ENCODE assay signal across 17 cellular contexts in genomic region chr20:2390971-2391675, GRCh38. TPM values are rescaled to one million over a fixed set of nuclear protein-coding genes. Genes with fewer than 3 reads are reported as not detected.
"Had no signal": no experiment of that assay in that cellular context is flagged by ENCODE, and none has a peak within 500 bp of the region (broad histone marks: within the 10 kb centered on the region; RNA-seq: fewer than 3 reads in every experiment).

No MANE protein-coding gene starts in this region.

- H3K4me3 Mint-ChIP-seq: activated CD4-positive, alpha-beta T cell treated with anti-CD3 and anti-CD28 coated beads, Interleukin-2, amount 10 ng/mL, durations not matched to agents 7 days and 5 days; activated naive CD4-positive, alpha-beta T cell treated with anti-CD3 and anti-CD28 coated beads, Interleukin-2, amount 10 ng/mL, durations not matched to agents 7 days and 5 days; effector memory CD8-positive, alpha-beta T cell; neural progenitor cell had no signal

- H3K9me3 Mint-ChIP-seq: effector memory CD8-positive, alpha-beta T cell had no signal

- H3K27ac Mint-ChIP-seq: activated CD4-positive, alpha-beta T cell treated with anti-CD3 and anti-CD28 coated beads, Interleukin-2, amount 10 ng/mL, durations not matched to agents 7 days and 5 days; activated naive CD4-positive, alpha-beta T cell treated with anti-CD3 and anti-CD28 coated beads, Interleukin-2, amount 10 ng/mL, durations not matched to agents 7 days and 5 days; activated T-helper 2 cell treated with anti-CD3 and anti-CD28 coated beads, Interferon-gamma antibody, Interleukin-2, Interleukin-4, amounts not matched to agents 10 μg/mL and 5 μg/mL and 100 μg/mL, durations not matched to agents 14 hours and 24 hours and 36 hours; effector memory CD8-positive, alpha-beta T cell had no signal

- H3K36me3 Mint-ChIP-seq: activated naive CD4-positive, alpha-beta T cell treated with anti-CD3 and anti-CD28 coated beads, Interleukin-2, amount 10 ng/mL, durations not matched to agents 7 days and 5 days; neural progenitor cell had no signal

- DNase-seq: activated CD4-positive, alpha-beta T cell treated with anti-CD3 and anti-CD28 coated beads, Interleukin-2, amount 10 ng/mL, durations not matched to agents 7 days and 5 days; activated CD4-positive, CD25-positive, alpha-beta regulatory T cell; activated CD8-positive, alpha-beta memory T cell treated with anti-CD3 and anti-CD28 coated beads for 24 hours; activated naive CD4-positive, alpha-beta T cell treated with anti-CD3 and anti-CD28 coated beads, Interleukin-2, amount 10 ng/mL, durations not matched to agents 7 days and 5 days; caudate nucleus; colonic mucosa; effector memory CD8-positive, alpha-beta T cell; gastrocnemius medialis; left ventricle myocardium superior; ovary; thyroid gland had no signal

RNA-seq across cellular contexts. Expression of gene TGM6, which starts 10.4 kb away (rescaled TPM):
- total RNA-seq: activated CD4-positive, alpha-beta T cell treated with anti-CD3 and anti-CD28 coated beads, Interleukin-2, amount 10 ng/mL, durations not matched to agents 7 days and 5 days; activated T-helper 2 cell treated with anti-CD3 and anti-CD28 coated beads, Interferon-gamma antibody, Interleukin-2, Interleukin-4, amounts not matched to agents 10 μg/mL and 5 μg/mL and 100 μg/mL, durations not matched to agents 14 hours and 24 hours and 36 hours; adrenal gland; colonic mucosa; gastrocnemius medialis; kidney epithelial cell; left ventricle myocardium superior; mesenteric fat pad; ovary; skeletal muscle tissue; thyroid gland had no signal
- polyA plus RNA-seq: adrenal gland, ovary had no signal
